Comparison of ENCODE assay signal across 22 cellular contexts in genomic region chr5:43288269-43288831, GRCh38. TPM values are rescaled to one million over a fixed set of nuclear protein-coding genes. Genes with fewer than 3 reads are reported as not detected.
DNase-seq lines count a peak whose midpoint lies in the region; ATAC-seq, FAIRE-seq and TF ChIP-seq lines count a peak whose summit lies in the region.
"Had no signal": no experiment of that assay in that cellular context is flagged by ENCODE, and none has a peak within 500 bp of the region (broad histone marks: within the 10 kb centered on the region; RNA-seq: fewer than 3 reads in every experiment).

No MANE protein-coding gene starts in this region.

- H3K27ac Mint-ChIP-seq in T-helper 2 cell treated with Interferon-gamma antibody and Interleukin-4, amounts not matched to agents 5 μg/mL and 100 μg/mL, for 36 hours: peak overlapping the region; percentile 9

- peaks cover 46% of the 10 kb centered on the region for H3K36me3 Mint-ChIP-seq in T-helper 2 cell treated with Interferon-gamma antibody and Interleukin-4, amounts not matched to agents 5 μg/mL and 100 μg/mL, for 36 hours (ENCODE audit: low read depth)

- no peak for TF ChIP-seq RAD21 in HepG2 (CRISPR knock-in tag; IDR thresholded peaks at IDR 0.05)
- no peak for TF ChIP-seq RAD21 in liver (IDR thresholded peaks at IDR 0.05)

- BruUV-seq in HepG2 (replicated peaks; lab: Mats Ljungman, UMichigan): no TSS peak

- H3K27me3 ChIP-seq in HepG2 (ENCODE audit: control insufficient read depth in 1 of 2, insufficient read depth in 2 of 2, low read length in 2 of 2) (no peaks in the 10 kb centered on the region; a peak in 1 of 5 replicates), right lobe of liver (no peaks in the 10 kb centered on the region), liver (ENCODE audit: control insufficient read depth in 4 of 4, insufficient read depth in 4 of 4, low read length in 3 of 4) (no peaks in the 10 kb centered on the region)
- H3K27me3 ChIP-seq: MG63 had no signal

- in situ Hi-C loops in HepG2 (cut with HindIII; ENCODE audit: extremely low pct_ligation_motif_present, low pct_unique_long_range_greater_than_20kb): no loop called here

- H3K27me3 Mint-ChIP-seq in T-helper 2 cell treated with Interferon-gamma antibody and Interleukin-4, amounts not matched to agents 5 μg/mL and 100 μg/mL, for 36 hours (ENCODE audit: low read depth): no peaks in the 10 kb centered on the region

- POLR2A ChIA-PET in HepG2 (lab: Yijun Ruan, JAX): no interaction called here

- intact Hi-C loops in HepG2 (cut with micrococcal nuclease; ENCODE audit: unreplicated experiment) (no loop called here), right lobe of liver (cut with DNase I) (no loop called here), kidney (cut with DNase I) (no loop called here)

- no peak overlapping the region for H3K4me3 Mint-ChIP-seq in T-helper 2 cell treated with Interferon-gamma antibody and Interleukin-4, amounts not matched to agents 5 μg/mL and 100 μg/mL, for 36 hours

- 97% methylated on average over 1 of the region's 1 CpG for WGBS in HepG2 (ENCODE audit: low lambda C conversion rate)
- 82% methylated on average over 1 of the region's 1 CpG for WGBS in right lobe of liver (ENCODE audit: insufficient coverage, low coverage, low lambda C conversion rate, missing lambda C conversion rate)
- WGBS in liver: 96% methylated on average over 1 of the region's 1 CpG

- TF ChIP-seq CTCF in HepG2 (CRISPR knock-in tag; IDR thresholded peaks at IDR 0.05): no peak
- no peak for TF ChIP-seq CTCF in right lobe of liver (IDR thresholded peaks at IDR 0.05)
- no peak for TF ChIP-seq CTCF in liver (IDR thresholded peaks at IDR 0.05; ENCODE audit: low read depth, low read length, missing input control)
- TF ChIP-seq CTCF in kidney (IDR thresholded peaks at IDR 0.05; ENCODE audit: borderline replicate concordance, extremely low read depth, insufficient read depth): no peak

- H3K79me2 ChIP-seq in HepG2 (ENCODE audit: insufficient read depth, low read length): peaks cover 2% of the 10 kb centered on the region

- no peak overlapping the region for H3K4me2 ChIP-seq in HepG2 (ENCODE audit: low read depth, low read length)

- peaks cover 3 to 28% of the 10 kb centered on the region in 2 experiments for H3K36me3 ChIP-seq in HepG2 (replicated peaks in 1 of 2; ENCODE audit: control insufficient read depth in 1 of 2, insufficient read depth in 2 of 2, low read length in 2 of 2)
- H3K36me3 ChIP-seq in right lobe of liver: peaks cover 0 to 66% (median 27%) of the 10 kb centered on the region in 4 donors
- H3K36me3 ChIP-seq in liver (ENCODE audit: control insufficient read depth in 4 of 4, insufficient read depth in 3 of 4, low read depth in 1 of 4, low read length in 3 of 4): peaks cover 2 to 45% (median 43%) of the 10 kb centered on the region in 4 donors
- H3K36me3 ChIP-seq in kidney (ENCODE audit: control insufficient read depth in 1 of 2, insufficient read depth in 2 of 2, low read length in 2 of 2): peaks cover 10 to 18% of the 10 kb centered on the region in 2 donors

- FAIRE-seq in HepG2 (lab: Jason Lieb, UNC) (no peak), kidney (lab: Jason Lieb, UNC) (no peak)
- FAIRE-seq: GM12892, H54, HTR-8/SVneo had no signal

- no peak; a peak in 1 of 4 replicates for TF ChIP-seq POLR2A in HepG2 (IDR thresholded peaks at IDR 0.05; ENCODE audit: insufficient read depth in 1 of 2, low read depth in 2 of 2, low read length in 2 of 2)
- TF ChIP-seq POLR2A in right lobe of liver (IDR thresholded peaks at IDR 0.05): no peak

- no peak for DNase-seq in T-helper 2 cell treated with Interferon-gamma antibody and Interleukin-4, amounts not matched to agents 5 μg/mL and 100 μg/mL, for 36 hours (ENCODE audit: low spot score)
- DNase-seq in T-helper 2 cell: no peak
- DNase-seq in HepG2 (ENCODE audit: low spot score): no peak
- DNase-seq in right lobe of liver: no peak
- DNase-seq in NCI-H2196 (lab: John Stamatoyannopoulos, UW; ENCODE audit: unreplicated experiment): no peak
- DNase-seq in kidney: no peak
- DNase-seq: 8988T; DMS153; DND-41; KG1; MG63; NCI-H2029; NCI-H446 treated with DMSO at 0.1 percent for 48 hours; NCI-H526; NCI-H82; NK-92 treated with Interleukin-12 subunit alpha and Interleukin-12 subunit beta, amount 100 ng/mL, for 24 hours; RPMI8226; SHP77 treated with DMSO at 0.1 percent for 48 hours had no signal

- no peak for ATAC-seq in HepG2
- ATAC-seq in right lobe of liver: no peak

- CTCF ChIA-PET in HepG2 (lab: Yijun Ruan, JAX; ENCODE audit: low intra/inter-chr PET ratio, low total read pairs): no interaction called here

- H3K4me1 ChIP-seq in HepG2 (ENCODE audit: insufficient read depth, low read length) (no peaks in the 10 kb centered on the region), right lobe of liver (no peaks in the 10 kb centered on the region), liver (ENCODE audit: control insufficient read depth in 4 of 4, insufficient read depth in 4 of 4, low read length in 3 of 4) (no peaks in the 10 kb centered on the region), kidney (ENCODE audit: control insufficient read depth in 1 of 2, insufficient read depth in 1 of 2, low read depth in 1 of 2, low read length in 2 of 2) (no peaks in the 10 kb centered on the region)

- peaks cover 16% of the 10 kb centered on the region for H4K20me1 ChIP-seq in HepG2 (ENCODE audit: insufficient read depth, low read length)

- H3K4me1 Mint-ChIP-seq in T-helper 2 cell treated with Interferon-gamma antibody and Interleukin-4, amounts not matched to agents 5 μg/mL and 100 μg/mL, for 36 hours (ENCODE audit: low read depth): peaks cover 12% of the 10 kb centered on the region

- H3K9me3 Mint-ChIP-seq in T-helper 2 cell treated with Interferon-gamma antibody and Interleukin-4, amounts not matched to agents 5 μg/mL and 100 μg/mL, for 36 hours: no peaks in the 10 kb centered on the region

- H3K9ac ChIP-seq in HepG2 (ENCODE audit: insufficient read depth, low read depth, low read length) (no peak overlapping the region), liver (ENCODE audit: low read depth in 1 of 2, low read length in 2 of 2) (no peak overlapping the region), kidney (ENCODE audit: low read length in 2 of 2) (no peak overlapping the region)

- H3K9me3 ChIP-seq in HepG2 (ENCODE audit: low read length) (no peaks in the 10 kb centered on the region), right lobe of liver (no peaks in the 10 kb centered on the region), liver (ENCODE audit: control insufficient read depth in 4 of 4, low read length in 3 of 4) (no peaks in the 10 kb centered on the region), kidney (ENCODE audit: control insufficient read depth in 1 of 2, low read length in 2 of 2) (no peaks in the 10 kb centered on the region)
- H3K9me3 ChIP-seq: MG63 had no signal

- H3K27ac ChIP-seq in HepG2 (ENCODE audit: extremely low read length, insufficient read depth, low read length): no peak overlapping the region
- no peak overlapping the region for H3K27ac ChIP-seq in right lobe of liver
- H3K27ac ChIP-seq in liver (ENCODE audit: low read depth in 1 of 2, low read length in 2 of 2): no peak overlapping the region
- H3K27ac ChIP-seq in kidney (ENCODE audit: low read depth in 2 of 2, low read length in 2 of 2): no peak overlapping the region

- H3K4me3 ChIP-seq in HepG2 (replicated peaks in 1 of 3; ENCODE audit: insufficient read depth in 1 of 3, low read depth in 2 of 3, low read length in 3 of 3): no peak overlapping the region
- no peak overlapping the region for H3K4me3 ChIP-seq in right lobe of liver
- no peak overlapping the region for H3K4me3 ChIP-seq in liver (ENCODE audit: low read depth in 1 of 3, low read length in 3 of 3)
- no peak overlapping the region for H3K4me3 ChIP-seq in kidney (ENCODE audit: low read length in 2 of 2)
- H3K4me3 ChIP-seq: MG63 had no signal

- H2AFZ ChIP-seq in HepG2 (ENCODE audit: low read length): no peak overlapping the region

- TF ChIP-seq EP300 in HepG2 (IDR thresholded peaks at IDR 0.05; ENCODE audit: low read depth in 2 of 2, low read length in 2 of 2) (no peak), HepG2 (CRISPR knock-in tag; IDR thresholded peaks at IDR 0.05; ENCODE audit: borderline replicate concordance) (no peak)

TF ChIP-seq in HepG2, 621 proteins besides CTCF, POLR2A, EP300 and RAD21 (continues in another document):
- no peak for TF ChIP-seq POGZ (CRISPR knock-in tag; IDR thresholded peaks at IDR 0.05)

RNA-seq across cellular contexts. Expression of gene HMGCS1, which starts 24.9 kb away (rescaled TPM):
- total RNA-seq in HepG2 (2016; rRNA removed; fragmentation: Illumina TruSeq; extraction: Trizol) (318 and 569 TPM in 2 replicates), right lobe of liver (100 to 1,000 TPM in 2 of 6 experiments, 10 to 100 TPM in 4; 27.9 to 341 (median 62.0) TPM), liver (100 to 1,000 TPM; 429 to 878 TPM), kidney (55.1 TPM)
- 102 and 103 TPM in 2 replicates for total RNA-seq in HepG2 (2016; cell fraction: cytosol; rRNA removed; fragmentation: Illumina TruSeq; extraction: Trizol; ENCODE audit: low read depth)
- total RNA-seq in HepG2 (2016; cell fraction: insoluble cytoplasmic fraction; rRNA removed; fragmentation: Illumina TruSeq; extraction: Trizol): 324 and 538 TPM in 2 replicates
- 88.2 and 99.0 TPM in 2 replicates for total RNA-seq in HepG2 (2016; cell fraction: membrane; rRNA removed; fragmentation: Illumina TruSeq; extraction: Trizol)
- 264 and 285 TPM in 2 replicates for total RNA-seq in HepG2 (2016; cell fraction: nucleus; rRNA removed; fragmentation: Illumina TruSeq; extraction: Trizol)
- polyA plus RNA-seq in HepG2 (2011; rRNA removed) (56.8 and 102 TPM in 2 replicates), liver (100 to 1,000 TPM in 1 of 2 donors, 10 to 100 TPM in 1; 41.7 to 144 TPM), kidney (ENCODE audit: insufficient read depth, low read depth, low replicate concordance) (30.9 TPM)
- 18.1 and 55.8 TPM in 2 replicates for polyA plus RNA-seq in HepG2 (2011; cell fraction: cytosol; rRNA removed)
- polyA plus RNA-seq in HepG2 (2011; cell fraction: nucleus; rRNA removed): 66.5 and 148 TPM in 2 replicates
- 234 and 245 TPM in 2 replicates for polyA plus RNA-seq in HepG2 (2012)
- 9.1 and 11.3 TPM in 2 replicates for polyA plus RNA-seq in HepG2 (2016; cell fraction: cytosol; fragmentation: Illumina TruSeq; extraction: Trizol; ENCODE audit: low read depth)
- polyA plus RNA-seq in HepG2 (2016; cell fraction: insoluble cytoplasmic fraction; fragmentation: Illumina TruSeq; extraction: Trizol; ENCODE audit: low read depth): 406 and 419 TPM in 2 replicates
- 30.9 and 36.1 TPM in 2 replicates for polyA plus RNA-seq in HepG2 (2016; cell fraction: membrane; fragmentation: Illumina TruSeq; extraction: Trizol; ENCODE audit: low read depth)
- 378 and 389 TPM in 2 replicates for polyA plus RNA-seq in HepG2 (2016; cell fraction: nucleus; fragmentation: Illumina TruSeq; extraction: Trizol; ENCODE audit: insufficient read depth, low read depth)
- 22.2 and 53.8 TPM in 2 replicates for polyA minus RNA-seq in HepG2 (2011; rRNA and poly(A)+ RNA removed; ENCODE audit: low replicate concordance)
- 57.9 and 117 TPM in 2 replicates for polyA minus RNA-seq in HepG2 (2011; cell fraction: cytosol; rRNA and poly(A)+ RNA removed)
- polyA minus RNA-seq in HepG2 (2011; cell fraction: nucleus; rRNA and poly(A)+ RNA removed): 197 and 349 TPM in 2 replicates
